7 cellular contexts compared by ENCODE assay signal in the genomic region with DNA sequence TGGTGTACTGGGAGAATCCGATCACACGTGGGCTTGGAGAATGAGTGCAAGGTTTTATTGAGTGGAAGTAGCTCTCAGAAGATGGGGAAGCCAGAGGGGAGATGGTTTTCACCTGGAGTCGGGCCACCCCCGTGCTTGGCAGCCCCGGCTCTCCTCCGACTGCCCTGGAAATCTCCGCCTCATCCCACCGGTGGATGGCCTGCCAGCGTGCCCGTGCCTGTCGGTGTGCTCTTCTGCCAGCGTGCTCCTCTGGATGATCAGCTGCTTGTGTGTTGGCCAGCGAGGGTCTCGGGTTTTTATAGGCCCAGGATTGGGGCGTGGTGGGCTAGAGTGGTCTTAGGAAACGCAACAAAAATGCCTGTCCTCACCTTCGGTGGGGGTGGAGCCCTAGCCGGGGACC.
"Had no signal": no experiment of that assay in that cellular context is flagged by ENCODE, and none has a peak within 500 bp of the region (broad histone marks: within the 10 kb centered on the region; RNA-seq: fewer than 3 reads in every experiment).

No MANE protein-coding gene starts in this region.

- H3K4me3 ChIP-seq: GM12878 had no signal

- ATAC-seq: GM12878 had no signal

- FAIRE-seq: G401.6, GM12878, GM12892, GM18507, GM19239 had no signal

- DNase-seq: GDM1, GF-D8 had no signal
